Comparison of ENCODE assay signal across 8 cellular contexts in genomic region chr10:59240581-59241183, GRCh38.
DNase-seq lines count a peak whose midpoint lies in the region; ATAC-seq and TF ChIP-seq lines count a peak whose summit lies in the region.

No MANE protein-coding gene starts in this region.

- H2BK15ac ChIP-seq in H9 (ENCODE audit: low read depth, low read length) = no peak overlapping the region

- no CpG with 5 or more reads among the region's 2 CpGs for WGBS in H9 (ENCODE audit: extremely low coverage, insufficient read length, low lambda C conversion rate)

- H4K8ac ChIP-seq in H9 (replicated peaks; ENCODE audit: insufficient read length, low read depth, low read length) = no peak overlapping the region

- H3K79me2 ChIP-seq in H9 (ENCODE audit: insufficient read depth, low read length) = no peaks in the 10 kb centered on the region

- H3K14ac ChIP-seq in H9 (ENCODE audit: insufficient read depth, low read length) = no peak overlapping the region

- no peaks in the 10 kb centered on the region for H3K4me1 Mint-ChIP-seq in CD8-positive, alpha-beta T cell (ENCODE audit: low read depth)
- no peaks in the 10 kb centered on the region for H3K4me1 Mint-ChIP-seq in H9

- CTCF ChIA-PET in CD8-positive, alpha-beta T cell (lab: Charles Lee) = no interaction called here

- no peak overlapping the region for H4K91ac ChIP-seq in H9 (ENCODE audit: insufficient read length, low read depth, low read length)

- H2BK12ac ChIP-seq in H9 (ENCODE audit: insufficient read length, low read depth, low read length) = no peak overlapping the region

- TF ChIP-seq CTCF in CD8-positive, alpha-beta T cell (IDR thresholded peaks at IDR 0.05) = peak; percentile 25
- TF ChIP-seq CTCF in H9 (conservative IDR thresholded peaks at IDR 0.05) (peak; percentile 87), retinal pigment epithelial cell (conservative IDR thresholded peaks at IDR 0.05; ENCODE audit: low read depth, low read length) (peak; percentile 44)

- H2BK20ac ChIP-seq in H9 (ENCODE audit: low read depth, low read length, poor library complexity, severe bottlenecking) = no peak overlapping the region

- no peak overlapping the region for H2AFZ ChIP-seq in H9 (ENCODE audit: low read length)

- no peak for ATAC-seq in CD8-positive, alpha-beta T cell
- no peak for ATAC-seq in GM21786 (IDR thresholded peaks at IDR 0.05; ENCODE audit: unreplicated experiment)
- no peak for ATAC-seq in GM21515 (IDR thresholded peaks at IDR 0.05; ENCODE audit: unreplicated experiment)

- no peak overlapping the region for H3K27ac ChIP-seq in CD8-positive, alpha-beta T cell (ENCODE audit: low read depth, low read length)
- H3K27ac ChIP-seq in H9 (ENCODE audit: insufficient read length, low read depth, low read length) = no peak overlapping the region

- no peaks in the 10 kb centered on the region for H3K36me3 ChIP-seq in CD8-positive, alpha-beta T cell (ENCODE audit: insufficient read depth, low read length)

- H3K27me3 ChIP-seq in CD8-positive, alpha-beta T cell (ENCODE audit: insufficient read depth, low read length) = no peaks in the 10 kb centered on the region
- H3K27me3 ChIP-seq in H9 (ENCODE audit: insufficient read depth, low read length) = no peaks in the 10 kb centered on the region

- H3K27me3 Mint-ChIP-seq in CD8-positive, alpha-beta T cell (ENCODE audit: low read depth) = no peaks in the 10 kb centered on the region
- H3K27me3 Mint-ChIP-seq in H9 (ENCODE audit: low read depth) = no peaks in the 10 kb centered on the region

- no peaks in the 10 kb centered on the region for H3K9me3 Mint-ChIP-seq in CD8-positive, alpha-beta T cell
- peaks cover 0 to 3% of the 10 kb centered on the region in 2 experiments; a peak in 1 of 5 replicates for H3K9me3 Mint-ChIP-seq in H9

- H3T11ph ChIP-seq in H9 (ENCODE audit: low read length) = no peak overlapping the region

- H2BK5ac ChIP-seq in H9 (ENCODE audit: insufficient read length, low read length) = no peak overlapping the region

- no peak overlapping the region for H3K4me3 Mint-ChIP-seq in CD8-positive, alpha-beta T cell
- no peak overlapping the region for H3K4me3 Mint-ChIP-seq in H9

- POLR2A ChIA-PET in CD8-positive, alpha-beta T cell (lab: Charles Lee) = no interaction called here

- no peak overlapping the region for H3K18ac ChIP-seq in H9 (ENCODE audit: insufficient read length, low read depth, low read length)

- intact Hi-C loops in CD8-positive, alpha-beta T cell (cut with DNase I, micrococcal nuclease) = loop anchor here in 1 of 2 experiments (10.0 kb wide), 1 partner anchor 794 kb away; no protein-coding TSS in a partner anchor

- no peaks in the 10 kb centered on the region for H3K79me1 ChIP-seq in H9 (ENCODE audit: insufficient read depth, low read depth, low read length, poor library complexity, severe bottlenecking)

- H3K23ac ChIP-seq in H9 (ENCODE audit: insufficient read length, low read depth, low read length) = no peak overlapping the region

- H3K4me1 ChIP-seq in CD8-positive, alpha-beta T cell (ENCODE audit: insufficient read depth, low read length) = no peaks in the 10 kb centered on the region
- no peaks in the 10 kb centered on the region for H3K4me1 ChIP-seq in H9 (ENCODE audit: insufficient read depth, low read length)

- no peak overlapping the region for H2BK120ac ChIP-seq in H9 (ENCODE audit: low read depth, low read length, poor library complexity, severe bottlenecking)

- H3K4ac ChIP-seq in H9 (ENCODE audit: low read depth, low read length) = no peak overlapping the region

- no peaks in the 10 kb centered on the region for H3K23me2 ChIP-seq in H9 (ENCODE audit: insufficient read length, low read depth, low read length, poor library complexity, severe bottlenecking)

- no peak overlapping the region for H3K4me2 ChIP-seq in H9 (ENCODE audit: insufficient read depth, insufficient read length, low read length)

- no peaks in the 10 kb centered on the region for H4K20me1 ChIP-seq in H9 (ENCODE audit: control insufficient read depth, insufficient read depth, insufficient read length)

- H3K9me3 ChIP-seq in CD8-positive, alpha-beta T cell (ENCODE audit: low read length) = no peaks in the 10 kb centered on the region
- H3K9me3 ChIP-seq in H9 (ENCODE audit: control insufficient read depth, low read depth, low read length) = no peaks in the 10 kb centered on the region

- no peak for DNase-seq in CD8-positive, alpha-beta T cell
- DNase-seq in H9 (no peak), RPMI8226 (peak; percentile 14), fibroblast of peridontal ligament (ENCODE audit: extremely low read depth) (peak; percentile 82), retinal pigment epithelial cell (ENCODE audit: low read depth) (peak; percentile 15), activated T-cell treated with anti-CD3 and anti-CD28 coated beads for 4 hours (no peak)

- H4K5ac ChIP-seq in H9 (ENCODE audit: insufficient read length, low read depth, low read length) = no peak overlapping the region

- H2AK5ac ChIP-seq in H9 (ENCODE audit: insufficient read length, low read length) = no peak overlapping the region

- no peak overlapping the region for H3K9ac ChIP-seq in H9 (ENCODE audit: extremely low read depth, insufficient read length, low read length)

- no peak overlapping the region for H3K27ac Mint-ChIP-seq in CD8-positive, alpha-beta T cell
- H3K27ac Mint-ChIP-seq in H9 = no peak overlapping the region

- H3K4me3 ChIP-seq in CD8-positive, alpha-beta T cell (ENCODE audit: low read depth, low read length) = no peak overlapping the region
- H3K4me3 ChIP-seq in retinal pigment epithelial cell (ENCODE audit: low read length) = no peak overlapping the region

- no peak overlapping the region for H3K56ac ChIP-seq in H9 (ENCODE audit: insufficient read length, low read depth, low read length)

- H3K36me3 Mint-ChIP-seq in CD8-positive, alpha-beta T cell = no peaks in the 10 kb centered on the region
- no peaks in the 10 kb centered on the region; a peak in 1 of 7 replicates for H3K36me3 Mint-ChIP-seq in H9 (ENCODE audit: insufficient read depth in 1 of 3, low read depth in 3 of 3)

Comparison
In these comparisons a context has a peak if more than half of its experiments do, and no peak if none do; other contexts are left out.
1. DNase-seq: peak in RPMI8226 (single experiment), fibroblast of peridontal ligament (single experiment) and retinal pigment epithelial cell (single experiment); none in CD8-positive, alpha-beta T cell (0 of 7), H9 (single experiment) and activated T-cell treated with anti-CD3 and anti-CD28 coated beads for 4 hours (single experiment).
2. CTCF ChIP-seq: peak in every context shown above with its lines; median percentile 87 in H9; 44 in retinal pigment epithelial cell; 25 in CD8-positive, alpha-beta T cell.